Comparison of ENCODE assay signal across 15 cellular contexts in the genomic region with DNA sequence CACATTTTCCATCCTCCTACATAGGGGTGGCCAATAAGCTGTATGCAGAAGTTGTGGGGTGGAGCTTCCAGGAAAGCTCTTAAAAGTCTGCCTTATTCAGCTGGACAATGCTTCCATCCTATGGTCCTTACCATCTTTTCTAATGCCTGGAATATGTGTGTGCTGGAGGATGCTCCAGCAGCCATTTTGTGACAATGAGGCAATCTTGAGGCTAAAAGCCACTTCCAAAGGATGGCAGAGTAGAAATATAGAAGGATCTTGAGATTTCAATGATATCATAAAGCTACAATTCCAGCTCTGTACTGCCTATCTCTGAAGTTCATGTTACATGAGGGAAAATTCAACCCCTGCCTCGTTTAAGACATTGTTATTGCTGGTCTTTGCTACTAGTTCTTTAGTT.
"Had no signal": no experiment of that assay in that cellular context is flagged by ENCODE, and none has a peak within 500 bp of the region (broad histone marks: within the 10 kb centered on the region; RNA-seq: fewer than 3 reads in every experiment).

No MANE protein-coding gene starts in this region.

- H3K4me1 ChIP-seq: testis had no signal

- H3K27ac ChIP-seq: esophagus muscularis mucosa, hepatocyte, ovary, right lobe of liver, testis, upper lobe of right lung had no signal

- H3K36me3 ChIP-seq: ovary, right lobe of liver had no signal

- H3K9me3 ChIP-seq: esophagus muscularis mucosa, ovary, right lobe of liver, testis, upper lobe of right lung had no signal

- DNase-seq: activated CD4-positive, CD25-positive, alpha-beta regulatory T cell; activated effector memory CD4-positive, alpha-beta T cell treated with Interleukin-2 at 50 U/mL for 16 hours; naive B cell; ovary; right lobe of liver; SHP77 treated with DMSO at 0.1 percent for 48 hours; stimulated activated CD4-positive, alpha-beta T cell treated with anti-CD3 and anti-CD28 coated beads, Interleukin-4, amount 100 ng/mL, for 4 hours; testis; upper lobe of right lung had no signal

- H3K27me3 ChIP-seq: ovary, right lobe of liver, testis had no signal

- H3K27ac Mint-ChIP-seq: naive B cell had no signal

- ATAC-seq: left lobe of liver, right lobe of liver, SK-N-SH treated with all-trans-retinoic acid at 6 μM for 48 hours, upper lobe of right lung had no signal

- H3K4me3 Mint-ChIP-seq: naive B cell had no signal

- H3K9me3 Mint-ChIP-seq: activated CD8-positive, alpha-beta T cell treated with anti-CD3 and anti-CD28 coated beads for 36 hours had no signal

- H3K4me3 ChIP-seq: esophagus muscularis mucosa, hepatocyte, ovary, right lobe of liver, smooth muscle cell, testis, upper lobe of right lung had no signal
